8 cellular contexts compared by ENCODE assay signal in genomic region chr5:14871573-14872069, GRCh38. TPM values are rescaled to one million over a fixed set of nuclear protein-coding genes. Genes with fewer than 3 reads are reported as not detected.
DNase-seq lines count a peak whose midpoint lies in the region; ATAC-seq and TF ChIP-seq lines count a peak whose summit lies in the region.

Gene ANKH (minus strand): TSS chr5:14871778. CDS start chr5:14871447, 331 bp downstream.

- no peak within 1 kb of the TSS for H3K27ac ChIP-seq in neuronal stem cell (replicated peaks; ENCODE audit: low read length)

- no peak within 1 kb of the TSS for H4K8ac ChIP-seq in neuronal stem cell (ENCODE audit: low read depth, low read length)

- no peaks in the 10 kb centered on the region for H3K79me1 ChIP-seq in neuronal stem cell (ENCODE audit: low read depth, low read length)

- peak within 1 kb of the TSS; percentile 91 for H3K4me2 ChIP-seq in neuronal stem cell (ENCODE audit: insufficient read depth, low read length, poor library complexity, severe bottlenecking)

- no peak within 1 kb of the TSS for H3K4ac ChIP-seq in neuronal stem cell (ENCODE audit: low read length)

- peak; percentile 27; the same call in 1 of the 2 replicates for TF ChIP-seq POLR2A in Raji (IDR thresholded peaks at IDR 0.05; ENCODE audit: insufficient read depth, low read depth, low read length)

- H3K9me3 ChIP-seq in neuronal stem cell (replicated peaks in 1 of 2; ENCODE audit: control insufficient read depth in 2 of 2, insufficient read depth in 1 of 2, low read depth in 1 of 2, low read length in 2 of 2), result no peaks in the 10 kb centered on the region

- in situ Hi-C loops in KBM-7 (cut with MboI; ENCODE audit: low pct_unique_long_range_greater_than_20kb, low sequenced_read_pairs), result no loop called here

- no CpG with 5 or more reads among the region's 78 CpGs for WGBS in neuronal stem cell (ENCODE audit: extremely low coverage in 2 of 2, insufficient read length in 2 of 2, insufficient replicate concordance in 1 of 2), 2 donors

- no peak within 1 kb of the TSS for H2BK5ac ChIP-seq in neuronal stem cell (ENCODE audit: low read length)

- ATAC-seq in GM21723 (IDR thresholded peaks at IDR 0.05; ENCODE audit: unreplicated experiment), result peak; percentile 88

- peak within 1 kb of the TSS; percentile 60 for H3K9ac ChIP-seq in neuronal stem cell (ENCODE audit: low read depth, low read length, poor library complexity)

- no peak within 1 kb of the TSS for H3K23ac ChIP-seq in neuronal stem cell (ENCODE audit: low read depth, low read length, poor library complexity)

- H3K4me3 ChIP-seq in neuronal stem cell (ENCODE audit: low read length in 2 of 2), result peak within 1 kb of the TSS; percentile 58 to 85

- no peak for TF ChIP-seq CTCF in subcutaneous adipose tissue (IDR thresholded peaks at IDR 0.05; ENCODE audit: low read depth)

- H2BK15ac ChIP-seq in neuronal stem cell (ENCODE audit: low read length), result peak within 1 kb of the TSS; percentile 37

- no peak within 1 kb of the TSS for H2BK120ac ChIP-seq in neuronal stem cell (ENCODE audit: low read depth, low read length)

- no peaks in the 10 kb centered on the region for H3K36me3 ChIP-seq in neuronal stem cell (replicated peaks in 1 of 2; ENCODE audit: control insufficient read depth in 2 of 2, insufficient read depth in 2 of 2, low read length in 2 of 2)

- no peak within 1 kb of the TSS for H2BK12ac ChIP-seq in neuronal stem cell (ENCODE audit: low read length)

- no peak within 1 kb of the TSS for H2AK5ac ChIP-seq in neuronal stem cell (ENCODE audit: low read depth, low read length)

- peaks cover 0 to 43% (median 8%) of the 10 kb centered on the region in 3 experiments for H3K27me3 ChIP-seq in neuronal stem cell (ENCODE audit: control insufficient read depth in 3 of 3, insufficient read depth in 3 of 3, low read depth in 1 of 3, low read length in 3 of 3)

- peak within 1 kb of the TSS; percentile 21 for H3K14ac ChIP-seq in neuronal stem cell (ENCODE audit: low read length)

- no peak within 1 kb of the TSS for H4K91ac ChIP-seq in neuronal stem cell (ENCODE audit: low read depth, low read length, poor library complexity)

- peak within 1 kb of the TSS; percentile 98 for H2AFZ ChIP-seq in neuronal stem cell (ENCODE audit: low read length)

- H3K4me1 ChIP-seq in neuronal stem cell (ENCODE audit: control insufficient read depth in 2 of 2, insufficient read depth in 1 of 2, low read depth in 1 of 2, low read length in 2 of 2), result peaks cover 0 to 9% of the 10 kb centered on the region in 2 donors

- DNase-seq in EL (peak; percentile 82), KBM-7 (peak; percentile 84), foreskin melanocyte (peak; percentile 59), neuronal stem cell (ENCODE audit: low spot score) (peak; percentile 70)
- peak; percentile 35 to 82 (median 58) for DNase-seq in activated naive CD4-positive, alpha-beta T cell (lab: John Stamatoyannopoulos, UW)

- H3K18ac ChIP-seq in neuronal stem cell (ENCODE audit: low read length), result peak within 1 kb of the TSS; percentile 93

RNA-seq across cellular contexts. Expression of gene ANKH, which starts in this region (rescaled TPM):
- 0.56 TPM for polyA plus RNA-seq in neuronal stem cell (2013, experiment 1 of 2)
- polyA plus RNA-seq in neuronal stem cell (2013, experiment 2 of 2), result 0.66 TPM
- 10 to 100 TPM; 18.1 to 44.5 (median 30.5) TPM for total RNA-seq in subcutaneous adipose tissue
